24 cellular contexts compared by ENCODE assay signal in the genomic region with DNA sequence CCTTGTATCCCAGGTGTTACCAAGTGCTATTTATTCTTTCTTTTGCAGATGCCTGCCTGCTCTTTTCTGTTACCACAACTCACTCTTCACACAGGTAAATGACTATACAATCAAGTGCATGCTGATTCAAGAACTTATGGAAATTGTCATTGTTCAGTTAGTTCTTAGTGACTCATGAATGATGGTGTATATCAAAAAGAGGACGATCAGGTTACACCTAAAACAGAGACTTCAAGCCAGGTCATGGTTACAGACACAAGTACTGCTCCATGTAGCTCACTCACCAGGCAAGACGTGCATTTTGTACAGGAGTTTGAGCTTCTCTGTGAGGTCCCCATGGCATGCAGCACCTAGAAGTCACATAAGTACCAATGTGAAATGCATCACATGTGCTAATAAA. TPM values are rescaled to one million over a fixed set of nuclear protein-coding genes. Genes with fewer than 3 reads are reported as not detected.
DNase-seq lines count a peak whose midpoint lies in the region; ATAC-seq, FAIRE-seq and TF ChIP-seq lines count a peak whose summit lies in the region.
"Had no signal": no experiment of that assay in that cellular context is flagged by ENCODE, and none has a peak within 500 bp of the region (broad histone marks: within the 10 kb centered on the region; RNA-seq: fewer than 3 reads in every experiment).

No MANE protein-coding gene starts in this region.

- H3K27me3 Mint-ChIP-seq in astrocyte (ENCODE audit: low read depth, unreplicated experiment) (no peaks in the 10 kb centered on the region), memory B cell (no peaks in the 10 kb centered on the region)
- H3K27me3 Mint-ChIP-seq in activated CD4-positive, alpha-beta memory T cell treated with anti-CD3 and anti-CD28 coated beads for 36 hours, result no peaks in the 10 kb centered on the region

- H3K36me3 Mint-ChIP-seq in astrocyte (ENCODE audit: low read depth, unreplicated experiment), result peaks cover 16% of the 10 kb centered on the region
- peaks cover 32% of the 10 kb centered on the region for H3K36me3 Mint-ChIP-seq in memory B cell
- H3K36me3 Mint-ChIP-seq in activated CD4-positive, alpha-beta memory T cell treated with anti-CD3 and anti-CD28 coated beads for 36 hours, result no peaks in the 10 kb centered on the region
- H3K36me3 Mint-ChIP-seq: CD4-positive, alpha-beta memory T cell had no signal

- H2BK15ac ChIP-seq in neuronal stem cell (ENCODE audit: low read length), result no peak overlapping the region

- H2AFZ ChIP-seq in mammary epithelial cell (ENCODE audit: low read depth, low read length) (no peak overlapping the region), astrocyte (ENCODE audit: low read depth, low read length) (no peak overlapping the region), neuronal stem cell (ENCODE audit: low read length) (no peak overlapping the region)
- H2AFZ ChIP-seq: GM23248 had no signal

- POLR2A ChIA-PET in activated CD4-positive, alpha-beta memory T cell treated with anti-CD3 and anti-CD28 coated beads for 36 hours (lab: Charles Lee), result no interaction called here

- H3K4me1 ChIP-seq in mammary epithelial cell (ENCODE audit: insufficient read depth, low read length) (no peaks in the 10 kb centered on the region), breast epithelium (no peaks in the 10 kb centered on the region), astrocyte (ENCODE audit: insufficient read depth, low read length) (no peaks in the 10 kb centered on the region), neuronal stem cell (ENCODE audit: control insufficient read depth in 2 of 2, insufficient read depth in 1 of 2, low read depth in 1 of 2, low read length in 2 of 2) (peaks cover 0 to 3% of the 10 kb centered on the region in 2 donors)
- H3K4me1 ChIP-seq: Caco-2, SJSA1 had no signal

- FAIRE-seq in astrocyte (lab: Jason Lieb, UNC), result peak; percentile 37
- FAIRE-seq: GM12878 had no signal

- H3K27ac ChIP-seq in mammary epithelial cell (ENCODE audit: insufficient read depth, low read depth, low read length) (no peak overlapping the region), breast epithelium (no peak overlapping the region), astrocyte (ENCODE audit: low read depth, low read length) (no peak overlapping the region), neuronal stem cell (replicated peaks; ENCODE audit: low read length) (no peak overlapping the region)
- H3K27ac ChIP-seq: BLaER1 treated with 17β-estradiol and CSF1 and Interleukin-3, amounts not matched to agents 10 nM and 100 nM; GM23248; KMS-11; SJSA1 had no signal

- DNase-seq in mammary epithelial cell, result peak; percentile 31
- DNase-seq in breast epithelium (ENCODE audit: low spot score in 2 of 2), result no peak
- DNase-seq in astrocyte (ENCODE audit: low read depth), result no peak
- DNase-seq in memory B cell (ENCODE audit: low spot score in 2 of 2), result no peak
- DNase-seq in neuronal stem cell (ENCODE audit: low spot score), result no peak
- DNase-seq in activated CD4-positive, alpha-beta memory T cell treated with anti-CD3 and anti-CD28 coated beads for 36 hours, result no peak
- no peak for DNase-seq in cerebellum (ENCODE audit: low spot score)
- DNase-seq: 8988T; Caco-2; CD4-positive, alpha-beta memory T cell; DMS 273 treated with DMSO at 0.1 percent for 48 hours; DND-41; GM23248; H9; HFFc6; NCI-H1105; NCI-H146; NCI-H2029 treated with DMSO at 0.1 percent for 48 hours had no signal

- H4K20me1 ChIP-seq in mammary epithelial cell (ENCODE audit: insufficient read depth, low read length) (no peaks in the 10 kb centered on the region), astrocyte (ENCODE audit: insufficient read depth, low read length) (no peaks in the 10 kb centered on the region)
- H4K20me1 ChIP-seq: BLaER1 treated with 17β-estradiol and CSF1 and Interleukin-3, amounts not matched to agents 10 nM and 100 nM had no signal

- CTCF ChIA-PET in mammary epithelial cell (lab: Charles Lee; ENCODE audit: low non-redundant PET), result no interaction called here
- CTCF ChIA-PET in activated CD4-positive, alpha-beta memory T cell treated with anti-CD3 and anti-CD28 coated beads for 36 hours (lab: Charles Lee), result interaction anchor here (0.5 kb wide), 1 partner anchor 18 kb away, joined by 3 read pairs; no protein-coding TSS in a partner anchor

- H3K27me3 ChIP-seq in mammary epithelial cell (ENCODE audit: insufficient read depth, low read length) (no peaks in the 10 kb centered on the region), breast epithelium (no peaks in the 10 kb centered on the region), astrocyte (ENCODE audit: insufficient read depth, low read length) (no peaks in the 10 kb centered on the region), neuronal stem cell (ENCODE audit: control insufficient read depth in 3 of 3, insufficient read depth in 3 of 3, low read depth in 1 of 3, low read length in 3 of 3) (no peaks in the 10 kb centered on the region)
- H3K27me3 ChIP-seq: BLaER1 treated with 17β-estradiol and CSF1 and Interleukin-3, amounts not matched to agents 10 nM and 100 nM; SJSA1 had no signal

- H3K4me1 Mint-ChIP-seq in astrocyte (ENCODE audit: low read depth, unreplicated experiment), result no peaks in the 10 kb centered on the region
- H3K4me1 Mint-ChIP-seq in memory B cell, result peaks cover 2% of the 10 kb centered on the region
- no peaks in the 10 kb centered on the region for H3K4me1 Mint-ChIP-seq in activated CD4-positive, alpha-beta memory T cell treated with anti-CD3 and anti-CD28 coated beads for 36 hours (ENCODE audit: low read depth)
- H3K4me1 Mint-ChIP-seq: CD4-positive, alpha-beta memory T cell had no signal

- H3K27ac Mint-ChIP-seq in astrocyte (ENCODE audit: unreplicated experiment) (no peak overlapping the region), memory B cell (peak overlapping the region; percentile 60)
- no peak overlapping the region for H3K27ac Mint-ChIP-seq in activated CD4-positive, alpha-beta memory T cell treated with anti-CD3 and anti-CD28 coated beads for 36 hours
- H3K27ac Mint-ChIP-seq: CD4-positive, alpha-beta memory T cell; H9; HFFc6 had no signal

- H3K4me2 ChIP-seq in mammary epithelial cell (ENCODE audit: insufficient read depth, low read depth, low read length) (no peak overlapping the region), astrocyte (ENCODE audit: low read length) (no peak overlapping the region), neuronal stem cell (ENCODE audit: insufficient read depth, low read length, poor library complexity, severe bottlenecking) (no peak overlapping the region)
- H3K4me2 ChIP-seq: BLaER1 treated with 17β-estradiol and CSF1 and Interleukin-3, amounts not matched to agents 10 nM and 100 nM; KMS-11 had no signal

- no peak overlapping the region for H3K4ac ChIP-seq in neuronal stem cell (ENCODE audit: low read length)

- H3K18ac ChIP-seq in neuronal stem cell (ENCODE audit: low read length), result no peak overlapping the region

- peaks cover 7% of the 10 kb centered on the region for H3K36me3 ChIP-seq in mammary epithelial cell (ENCODE audit: insufficient read depth, low read length)
- peaks cover 6% of the 10 kb centered on the region for H3K36me3 ChIP-seq in breast epithelium
- H3K36me3 ChIP-seq in astrocyte (ENCODE audit: insufficient read depth, low read length), result peaks cover 11% of the 10 kb centered on the region
- peaks cover 13 to 59% of the 10 kb centered on the region in 2 donors for H3K36me3 ChIP-seq in neuronal stem cell (replicated peaks in 1 of 2; ENCODE audit: control insufficient read depth in 2 of 2, insufficient read depth in 2 of 2, low read length in 2 of 2)
- H3K36me3 ChIP-seq: SJSA1 had no signal

- H3K9me3 Mint-ChIP-seq in astrocyte (ENCODE audit: unreplicated experiment) (no peaks in the 10 kb centered on the region), memory B cell (no peaks in the 10 kb centered on the region)
- no peaks in the 10 kb centered on the region for H3K9me3 Mint-ChIP-seq in activated CD4-positive, alpha-beta memory T cell treated with anti-CD3 and anti-CD28 coated beads for 36 hours
- H3K9me3 Mint-ChIP-seq: CD4-positive, alpha-beta memory T cell; H9; HFFc6 had no signal

- ATAC-seq in memory B cell (ENCODE audit: low read depth), result no peak
- ATAC-seq: GM12878, Panc1 had no signal

- no peaks in the 10 kb centered on the region for H3K79me1 ChIP-seq in neuronal stem cell (ENCODE audit: low read depth, low read length)

- dilution Hi-C loops in mammary epithelial cell (cut with HindIII; ENCODE audit: low sequenced_read_pairs), result no loop called here

- H3K23ac ChIP-seq in neuronal stem cell (ENCODE audit: low read depth, low read length, poor library complexity), result no peak overlapping the region

- WGBS in mammary epithelial cell (ENCODE audit: low coverage, missing lambda C conversion rate), result 56% methylated on average over 2 of the region's 2 CpGs
- WGBS in neuronal stem cell (ENCODE audit: extremely low coverage in 2 of 2, insufficient read length in 2 of 2, insufficient replicate concordance in 1 of 2), 2 donors, result no CpG with 5 or more reads among the region's 2 CpGs

- intact Hi-C loops in mammary epithelial cell (cut with micrococcal nuclease), result loop anchor here (5.0 kb wide), 1 partner anchor 224 kb away; no protein-coding TSS in a partner anchor
- intact Hi-C loops in breast epithelium (cut with DNase I; ENCODE audit: low total_unique reads), result loop anchor here (5.0 kb wide), 1 partner anchor 1011 kb away; no protein-coding TSS in a partner anchor
- intact Hi-C loops in activated CD4-positive, alpha-beta memory T cell treated with anti-CD3 and anti-CD28 coated beads for 36 hours (cut with micrococcal nuclease), result no loop called here

- no peak overlapping the region for H3K14ac ChIP-seq in neuronal stem cell (ENCODE audit: low read length)

- no peaks in the 10 kb centered on the region for H3K9me3 ChIP-seq in mammary epithelial cell (replicated peaks; ENCODE audit: insufficient read depth, low read length)
- H3K9me3 ChIP-seq in breast epithelium, result no peaks in the 10 kb centered on the region
- H3K9me3 ChIP-seq in astrocyte (ENCODE audit: insufficient read depth, low read depth, low read length), result no peaks in the 10 kb centered on the region
- H3K9me3 ChIP-seq in neuronal stem cell (replicated peaks in 1 of 2; ENCODE audit: control insufficient read depth in 2 of 2, insufficient read depth in 1 of 2, low read depth in 1 of 2, low read length in 2 of 2), result no peaks in the 10 kb centered on the region
- H3K9me3 ChIP-seq: BLaER1 treated with 17β-estradiol and CSF1 and Interleukin-3, amounts not matched to agents 10 nM and 100 nM; Caco-2; SJSA1 had no signal

- TF ChIP-seq CTCF in mammary epithelial cell (conservative IDR thresholded peaks at IDR 0.05 in 1 of 2, IDR thresholded peaks at IDR 0.05 in 1 of 2; ENCODE audit: extremely low read depth in 1 of 2, insufficient read depth in 1 of 2, low read depth in 1 of 2, low read length in 2 of 2), result no peak
- TF ChIP-seq CTCF in breast epithelium (IDR thresholded peaks at IDR 0.05), result no peak
- no peak for TF ChIP-seq CTCF in astrocyte (IDR thresholded peaks at IDR 0.05; ENCODE audit: insufficient read depth, low read depth, low read length)

- in situ Hi-C loops in mammary epithelial cell (cut with MboI; ENCODE audit: low sequenced_read_pairs in 2 of 2), result no loop called here

- H3K4me3 Mint-ChIP-seq in astrocyte (ENCODE audit: unreplicated experiment) (no peak overlapping the region), memory B cell (no peak overlapping the region)
- H3K4me3 Mint-ChIP-seq in activated CD4-positive, alpha-beta memory T cell treated with anti-CD3 and anti-CD28 coated beads for 36 hours, result no peak overlapping the region
- H3K4me3 Mint-ChIP-seq: CD4-positive, alpha-beta memory T cell; H9; HFFc6 had no signal

- H3K9ac ChIP-seq in mammary epithelial cell (ENCODE audit: insufficient read depth, low read length) (no peak overlapping the region), astrocyte (ENCODE audit: low read length) (no peak overlapping the region), neuronal stem cell (ENCODE audit: low read depth, low read length, poor library complexity) (no peak overlapping the region)
- H3K9ac ChIP-seq: BLaER1 treated with 17β-estradiol and CSF1 and Interleukin-3, amounts not matched to agents 10 nM and 100 nM; GM23248; KMS-11 had no signal

- H3K4me3 ChIP-seq in mammary epithelial cell (replicated peaks in 1 of 3; ENCODE audit: insufficient read depth in 1 of 3, low read depth in 2 of 3, low read length in 3 of 3) (no peak overlapping the region), breast epithelium (no peak overlapping the region), astrocyte (ENCODE audit: insufficient read depth, low read depth, low read length) (no peak overlapping the region), neuronal stem cell (ENCODE audit: low read length in 2 of 2) (no peak overlapping the region)
- H3K4me3 ChIP-seq: BLaER1 treated with 17β-estradiol and CSF1 and Interleukin-3, amounts not matched to agents 10 nM and 100 nM; GM12878; GM23248; SJSA1 had no signal

- no peak overlapping the region for H4K91ac ChIP-seq in neuronal stem cell (ENCODE audit: low read depth, low read length, poor library complexity)

- no peak overlapping the region for H2BK120ac ChIP-seq in neuronal stem cell (ENCODE audit: low read depth, low read length)

- no peak for TF ChIP-seq POLR2A in breast epithelium (IDR thresholded peaks at IDR 0.05)

- no peak overlapping the region for H2AK5ac ChIP-seq in neuronal stem cell (ENCODE audit: low read depth, low read length)

- no TSS peak for BruUV-seq in mammary epithelial cell (replicated peaks; lab: Mats Ljungman, UMichigan)

- H3K79me2 ChIP-seq in mammary epithelial cell (ENCODE audit: insufficient read depth, low read length), result no peaks in the 10 kb centered on the region
- no peaks in the 10 kb centered on the region for H3K79me2 ChIP-seq in astrocyte (ENCODE audit: insufficient read depth, low read length)

- no peak overlapping the region for H2BK5ac ChIP-seq in neuronal stem cell (ENCODE audit: low read length)

- no peak overlapping the region for H2BK12ac ChIP-seq in neuronal stem cell (ENCODE audit: low read length)

- H4K8ac ChIP-seq in neuronal stem cell (ENCODE audit: low read depth, low read length), result no peak overlapping the region

RNA-seq across cellular contexts. Expression of gene UCP1, which starts 59.3 kb away (rescaled TPM):
- total RNA-seq in mammary epithelial cell, result not detected
- not detected for polyA plus RNA-seq in mammary epithelial cell
- polyA minus RNA-seq in mammary epithelial cell, result not detected
- 1 to 10 TPM in 1 of 3 donors, under 1 TPM in 1, not detected in 1; 0.29 to 1.3 TPM for total RNA-seq in breast epithelium
- 0.34 and 0.46 TPM in 2 replicates for total RNA-seq in astrocyte
- polyA plus RNA-seq in neuronal stem cell (2013, experiment 1 of 2), result 0.13 TPM
- 0.07 TPM for polyA plus RNA-seq in neuronal stem cell (2013, experiment 2 of 2)
- total RNA-seq in activated CD4-positive, alpha-beta memory T cell treated with anti-CD3 and anti-CD28 coated beads for 36 hours, result not detected
- not detected for total RNA-seq in cerebellum
- total RNA-seq: CD4-positive, alpha-beta memory T cell; GM12878; GM23248; H9; HFFc6; NCI-H460; SJSA1 had no signal
- polyA plus RNA-seq: CD4-positive, alpha-beta memory T cell; GM12878; GM23248 had no signal
